1 cellular context compared by ENCODE assay signal in genomic region chr1:19616489-19616888, GRCh38.
TF ChIP-seq lines count a peak whose summit lies in the region.

No MANE protein-coding gene starts in this region.

TF ChIP-seq in A549, 52 proteins besides CTCF, POLR2A, EP300 and RAD21 (continued from another document):
- TF ChIP-seq CBX8 (IDR thresholded peaks at IDR 0.05) (no peak), HDAC2 (IDR thresholded peaks at IDR 0.05) (no peak), HOXB5 (CRISPR knock-in tag; IDR thresholded peaks at IDR 0.05) (no peak), CHD2 (IDR thresholded peaks at IDR 0.05; ENCODE audit: low read length, partially characterized antibody) (no peak)
- TF ChIP-seq, protein P1, sequence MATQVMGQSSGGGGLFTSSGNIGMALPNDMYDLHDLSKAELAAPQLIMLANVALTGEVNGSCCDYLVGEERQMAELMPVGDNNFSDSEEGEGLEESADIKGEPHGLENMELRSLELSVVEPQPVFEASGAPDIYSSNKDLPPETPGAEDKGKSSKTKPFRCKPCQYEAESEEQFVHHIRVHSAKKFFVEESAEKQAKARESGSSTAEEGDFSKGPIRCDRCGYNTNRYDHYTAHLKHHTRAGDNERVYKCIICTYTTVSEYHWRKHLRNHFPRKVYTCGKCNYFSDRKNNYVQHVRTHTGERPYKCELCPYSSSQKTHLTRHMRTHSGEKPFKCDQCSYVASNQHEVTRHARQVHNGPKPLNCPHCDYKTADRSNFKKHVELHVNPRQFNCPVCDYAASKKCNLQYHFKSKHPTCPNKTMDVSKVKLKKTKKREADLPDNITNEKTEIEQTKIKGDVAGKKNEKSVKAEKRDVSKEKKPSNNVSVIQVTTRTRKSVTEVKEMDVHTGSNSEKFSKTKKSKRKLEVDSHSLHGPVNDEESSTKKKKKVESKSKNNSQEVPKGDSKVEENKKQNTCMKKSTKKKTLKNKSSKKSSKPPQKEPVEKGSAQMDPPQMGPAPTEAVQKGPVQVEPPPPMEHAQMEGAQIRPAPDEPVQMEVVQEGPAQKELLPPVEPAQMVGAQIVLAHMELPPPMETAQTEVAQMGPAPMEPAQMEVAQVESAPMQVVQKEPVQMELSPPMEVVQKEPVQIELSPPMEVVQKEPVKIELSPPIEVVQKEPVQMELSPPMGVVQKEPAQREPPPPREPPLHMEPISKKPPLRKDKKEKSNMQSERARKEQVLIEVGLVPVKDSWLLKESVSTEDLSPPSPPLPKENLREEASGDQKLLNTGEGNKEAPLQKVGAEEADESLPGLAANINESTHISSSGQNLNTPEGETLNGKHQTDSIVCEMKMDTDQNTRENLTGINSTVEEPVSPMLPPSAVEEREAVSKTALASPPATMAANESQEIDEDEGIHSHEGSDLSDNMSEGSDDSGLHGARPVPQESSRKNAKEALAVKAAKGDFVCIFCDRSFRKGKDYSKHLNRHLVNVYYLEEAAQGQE (IDR thresholded peaks at IDR 0.05), result no peak
